In the genomic region with DNA sequence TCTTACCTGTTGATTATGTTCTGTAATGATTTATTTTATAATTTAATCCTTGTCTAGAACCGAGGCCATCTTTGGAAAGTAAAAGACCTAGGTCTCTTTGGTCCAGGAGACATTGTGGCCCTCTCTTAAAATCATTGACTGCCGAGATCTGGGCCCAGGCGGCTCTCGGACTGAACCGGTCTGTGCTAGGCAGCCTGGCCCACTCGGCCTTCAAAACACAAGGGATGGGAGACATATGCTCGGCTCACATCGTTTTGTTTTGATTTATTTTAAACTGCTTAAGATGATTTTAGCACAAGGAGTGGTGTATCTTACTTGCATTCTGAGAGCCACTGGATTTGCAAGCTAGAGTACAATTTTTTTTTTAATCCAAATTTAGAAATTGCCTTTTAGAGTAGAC, we compare ENCODE assay signal across 9 cellular contexts.
DNase-seq lines count a peak whose midpoint lies in the region; ATAC-seq, FAIRE-seq and TF ChIP-seq lines count a peak whose summit lies in the region.
"Had no signal": no experiment of that assay in that cellular context is flagged by ENCODE, and none has a peak within 500 bp of the region (broad histone marks: within the 10 kb centered on the region; RNA-seq: fewer than 3 reads in every experiment).

No MANE protein-coding gene starts in this region.

- H2AFZ ChIP-seq in HepG2 (ENCODE audit: low read length) (no peak overlapping the region), mammary epithelial cell (ENCODE audit: low read depth, low read length) (no peak overlapping the region)

- H3K4me3 ChIP-seq in liver (ENCODE audit: low read depth in 1 of 3, low read length in 3 of 3) = no peak overlapping the region
- no peak overlapping the region for H3K4me3 ChIP-seq in HepG2 (replicated peaks in 1 of 3; ENCODE audit: insufficient read depth in 1 of 3, low read depth in 2 of 3, low read length in 3 of 3)
- peak overlapping the region; percentile 30 to 72 (median 59) for H3K4me3 ChIP-seq in mammary epithelial cell (replicated peaks in 1 of 3; ENCODE audit: insufficient read depth in 1 of 3, low read depth in 2 of 3, low read length in 3 of 3)
- no peak overlapping the region for H3K4me3 ChIP-seq in mucosa of stomach (ENCODE audit: low read length)
- H3K4me3 ChIP-seq: cardiac muscle cell had no signal

- dilution Hi-C loops in mammary epithelial cell (cut with HindIII; ENCODE audit: low sequenced_read_pairs) = no loop called here

- peaks cover 3% of the 10 kb centered on the region; the same call in 1 of the 2 replicates for H4K20me1 ChIP-seq in HepG2 (ENCODE audit: insufficient read depth, low read length)
- no peaks in the 10 kb centered on the region for H4K20me1 ChIP-seq in mammary epithelial cell (ENCODE audit: insufficient read depth, low read length)

- H3K9me3 Mint-ChIP-seq in activated T-helper 1 cell treated with anti-CD3 and anti-CD28 coated beads, Interleukin-12 subunit alpha, Interleukin-12 subunit beta, Interleukin-2, Interleukin-4 antibody, amounts not matched to agents 30 ng/mL and 10 ng/mL and 1 ng/mL, durations not matched to agents 14 hours and 24 hours and 36 hours = no peaks in the 10 kb centered on the region

- H3K36me3 ChIP-seq in liver (ENCODE audit: control insufficient read depth in 4 of 4, insufficient read depth in 3 of 4, low read depth in 1 of 4, low read length in 3 of 4) (no peaks in the 10 kb centered on the region), HepG2 (replicated peaks in 1 of 2; ENCODE audit: control insufficient read depth in 1 of 2, insufficient read depth in 2 of 2, low read length in 2 of 2) (no peaks in the 10 kb centered on the region), mammary epithelial cell (ENCODE audit: insufficient read depth, low read length) (no peaks in the 10 kb centered on the region), mucosa of stomach (ENCODE audit: control insufficient read depth, insufficient read depth, low read length) (peaks cover 3% of the 10 kb centered on the region)
- H3K36me3 ChIP-seq: cardiac muscle cell had no signal

- H3K9me3 ChIP-seq in liver (ENCODE audit: control insufficient read depth in 4 of 4, low read length in 3 of 4) = no peaks in the 10 kb centered on the region
- H3K9me3 ChIP-seq in HepG2 (ENCODE audit: low read length) = no peaks in the 10 kb centered on the region
- no peaks in the 10 kb centered on the region for H3K9me3 ChIP-seq in mammary epithelial cell (replicated peaks; ENCODE audit: insufficient read depth, low read length)
- no peaks in the 10 kb centered on the region for H3K9me3 ChIP-seq in mucosa of stomach (ENCODE audit: control insufficient read depth, low read length)

- H3K4me2 ChIP-seq in HepG2 (ENCODE audit: low read depth, low read length) = no peak overlapping the region
- H3K4me2 ChIP-seq in mammary epithelial cell (ENCODE audit: insufficient read depth, low read depth, low read length) = peak overlapping the region; percentile 97

- H3K27me3 Mint-ChIP-seq in activated T-helper 1 cell treated with anti-CD3 and anti-CD28 coated beads, Interleukin-12 subunit alpha, Interleukin-12 subunit beta, Interleukin-2, Interleukin-4 antibody, amounts not matched to agents 30 ng/mL and 10 ng/mL and 1 ng/mL, durations not matched to agents 14 hours and 24 hours and 36 hours (ENCODE audit: insufficient read depth) = no peaks in the 10 kb centered on the region

- POLR2A ChIA-PET in HepG2 (lab: Yijun Ruan, JAX) = no interaction called here

- TF ChIP-seq CTCF in liver (IDR thresholded peaks at IDR 0.05; ENCODE audit: low read depth, low read length, missing input control) (no peak), HepG2 (CRISPR knock-in tag; IDR thresholded peaks at IDR 0.05) (no peak), mammary epithelial cell (conservative IDR thresholded peaks at IDR 0.05 in 1 of 2, IDR thresholded peaks at IDR 0.05 in 1 of 2; ENCODE audit: extremely low read depth in 1 of 2, insufficient read depth in 1 of 2, low read depth in 1 of 2, low read length in 2 of 2) (no peak)

- in situ Hi-C loops in HepG2 (cut with HindIII; ENCODE audit: extremely low pct_ligation_motif_present, low pct_unique_long_range_greater_than_20kb) = no loop called here
- in situ Hi-C loops in mammary epithelial cell (cut with MboI; ENCODE audit: low sequenced_read_pairs in 2 of 2) = loop anchor here in 1 of 2 donors (5.0 kb wide), 1 partner anchor 50 kb away; no protein-coding TSS in a partner anchor

- 75% methylated on average over 8 of the region's 8 CpGs for WGBS in liver
- 28% methylated on average over 8 of the region's 8 CpGs for WGBS in HepG2 (ENCODE audit: low lambda C conversion rate)
- under 1% methylated on average over 8 of the region's 8 CpGs for WGBS in mammary epithelial cell (ENCODE audit: low coverage, missing lambda C conversion rate)

- DNase-seq in HepG2 (ENCODE audit: low spot score) (no peak), mammary epithelial cell (peak; percentile 54)
- DNase-seq in activated T-helper 1 cell treated with anti-CD3 and anti-CD28 coated beads, Interleukin-12 subunit alpha, Interleukin-12 subunit beta, Interleukin-2, Interleukin-4 antibody, amounts not matched to agents 30 ng/mL and 10 ng/mL and 1 ng/mL, durations not matched to agents 14 hours and 24 hours and 36 hours (ENCODE audit: low spot score) = no peak
- DNase-seq in central memory CD4-positive, alpha-beta T cell = no peak

- peak overlapping the region in 1 of 2 donors; percentile 54 for H3K9ac ChIP-seq in liver (ENCODE audit: low read depth in 1 of 2, low read length in 2 of 2)
- no peak overlapping the region for H3K9ac ChIP-seq in HepG2 (ENCODE audit: insufficient read depth, low read depth, low read length)
- peak overlapping the region; percentile 92 for H3K9ac ChIP-seq in mammary epithelial cell (ENCODE audit: insufficient read depth, low read length)
- peak overlapping the region; percentile 80 for H3K9ac ChIP-seq in mucosa of stomach (ENCODE audit: low read length)

- H3K27me3 ChIP-seq in liver (ENCODE audit: control insufficient read depth in 4 of 4, insufficient read depth in 4 of 4, low read length in 3 of 4) (no peaks in the 10 kb centered on the region), HepG2 (ENCODE audit: control insufficient read depth in 1 of 2, insufficient read depth in 2 of 2, low read length in 2 of 2) (peaks cover 25 to 84% of the 10 kb centered on the region in 2 experiments), mammary epithelial cell (ENCODE audit: insufficient read depth, low read length) (no peaks in the 10 kb centered on the region), mucosa of stomach (ENCODE audit: control insufficient read depth, insufficient read depth, low read length) (no peaks in the 10 kb centered on the region)

- no peak for ATAC-seq in HepG2
- ATAC-seq in HG02623 (IDR thresholded peaks at IDR 0.05; ENCODE audit: unreplicated experiment) = no peak
- no peak for ATAC-seq in GM18873 (IDR thresholded peaks at IDR 0.05; ENCODE audit: low FRiP score, unreplicated experiment)

- H3K36me3 Mint-ChIP-seq in activated T-helper 1 cell treated with anti-CD3 and anti-CD28 coated beads, Interleukin-12 subunit alpha, Interleukin-12 subunit beta, Interleukin-2, Interleukin-4 antibody, amounts not matched to agents 30 ng/mL and 10 ng/mL and 1 ng/mL, durations not matched to agents 14 hours and 24 hours and 36 hours (ENCODE audit: low read depth) = no peaks in the 10 kb centered on the region

- no peak for TF ChIP-seq POLR2A in HepG2 (IDR thresholded peaks at IDR 0.05; ENCODE audit: insufficient read depth in 1 of 2, low read depth in 2 of 2, low read length in 2 of 2)

- no peak for TF ChIP-seq EP300 in HepG2 (IDR thresholded peaks at IDR 0.05; ENCODE audit: low read depth in 2 of 2, low read length in 2 of 2)
- no peak for TF ChIP-seq EP300 in HepG2 (CRISPR knock-in tag; IDR thresholded peaks at IDR 0.05; ENCODE audit: borderline replicate concordance)

- no peak for FAIRE-seq in HepG2 (lab: Jason Lieb, UNC)

- TF ChIP-seq RAD21 in liver (IDR thresholded peaks at IDR 0.05) (no peak), HepG2 (CRISPR knock-in tag; IDR thresholded peaks at IDR 0.05) (no peak)

- BruUV-seq in HepG2 (replicated peaks; lab: Mats Ljungman, UMichigan) (no TSS peak), mammary epithelial cell (replicated peaks; lab: Mats Ljungman, UMichigan) (no TSS peak)

- H3K27ac ChIP-seq in liver (ENCODE audit: low read depth in 1 of 2, low read length in 2 of 2) (peak overlapping the region; percentile 77 to 87), HepG2 (ENCODE audit: extremely low read length, insufficient read depth, low read length) (no peak overlapping the region), mammary epithelial cell (ENCODE audit: insufficient read depth, low read depth, low read length) (peak overlapping the region; percentile 87)
- H3K27ac ChIP-seq: cardiac muscle cell had no signal

- no peak overlapping the region for H3K4me3 Mint-ChIP-seq in activated T-helper 1 cell treated with anti-CD3 and anti-CD28 coated beads, Interleukin-12 subunit alpha, Interleukin-12 subunit beta, Interleukin-2, Interleukin-4 antibody, amounts not matched to agents 30 ng/mL and 10 ng/mL and 1 ng/mL, durations not matched to agents 14 hours and 24 hours and 36 hours

- H3K79me2 ChIP-seq in HepG2 (ENCODE audit: insufficient read depth, low read length) (no peaks in the 10 kb centered on the region), mammary epithelial cell (ENCODE audit: insufficient read depth, low read length) (peaks cover 87% of the 10 kb centered on the region)

- no peak overlapping the region for H3K27ac Mint-ChIP-seq in activated T-helper 1 cell treated with anti-CD3 and anti-CD28 coated beads, Interleukin-12 subunit alpha, Interleukin-12 subunit beta, Interleukin-2, Interleukin-4 antibody, amounts not matched to agents 30 ng/mL and 10 ng/mL and 1 ng/mL, durations not matched to agents 14 hours and 24 hours and 36 hours

- peaks cover 53% of the 10 kb centered on the region for H3K4me1 Mint-ChIP-seq in activated T-helper 1 cell treated with anti-CD3 and anti-CD28 coated beads, Interleukin-12 subunit alpha, Interleukin-12 subunit beta, Interleukin-2, Interleukin-4 antibody, amounts not matched to agents 30 ng/mL and 10 ng/mL and 1 ng/mL, durations not matched to agents 14 hours and 24 hours and 36 hours (ENCODE audit: low read depth)

- intact Hi-C loops in HepG2 (cut with micrococcal nuclease; ENCODE audit: unreplicated experiment) = no loop called here
- intact Hi-C loops in mammary epithelial cell (cut with micrococcal nuclease) = no loop called here
- intact Hi-C loops in activated T-helper 1 cell treated with anti-CD3 and anti-CD28 coated beads, Interleukin-12 subunit alpha, Interleukin-12 subunit beta, Interleukin-2, Interleukin-4 antibody, amounts not matched to agents 30 ng/mL and 10 ng/mL and 1 ng/mL, durations not matched to agents 14 hours and 24 hours and 36 hours (cut with micrococcal nuclease) = no loop called here

- H3K4me1 ChIP-seq in liver (ENCODE audit: control insufficient read depth in 4 of 4, insufficient read depth in 4 of 4, low read length in 3 of 4) (peaks cover 14 to 57% (median 41%) of the 10 kb centered on the region in 4 donors), HepG2 (ENCODE audit: insufficient read depth, low read length) (0 out of 2 replicates have a peak, but pooled peaks cover 6% of the 10 kb centered on the region), mammary epithelial cell (ENCODE audit: insufficient read depth, low read length) (peaks cover 66% of the 10 kb centered on the region), mucosa of stomach (ENCODE audit: control insufficient read depth, insufficient read depth, low read length) (peaks cover 71% of the 10 kb centered on the region)

- CTCF ChIA-PET in HepG2 (lab: Yijun Ruan, JAX; ENCODE audit: low intra/inter-chr PET ratio, low total read pairs) = no interaction called here
- CTCF ChIA-PET in mammary epithelial cell (lab: Charles Lee; ENCODE audit: low non-redundant PET) = no interaction called here

Comparison
In these comparisons a context has a peak if more than half of its experiments do, and no peak if none do; other contexts are left out.
1. H3K4me3 ChIP-seq: peak in mammary epithelial cell (3 of 3); none in liver (0 of 3), HepG2 (0 of 3) and mucosa of stomach (single experiment).